In the genomic region with DNA sequence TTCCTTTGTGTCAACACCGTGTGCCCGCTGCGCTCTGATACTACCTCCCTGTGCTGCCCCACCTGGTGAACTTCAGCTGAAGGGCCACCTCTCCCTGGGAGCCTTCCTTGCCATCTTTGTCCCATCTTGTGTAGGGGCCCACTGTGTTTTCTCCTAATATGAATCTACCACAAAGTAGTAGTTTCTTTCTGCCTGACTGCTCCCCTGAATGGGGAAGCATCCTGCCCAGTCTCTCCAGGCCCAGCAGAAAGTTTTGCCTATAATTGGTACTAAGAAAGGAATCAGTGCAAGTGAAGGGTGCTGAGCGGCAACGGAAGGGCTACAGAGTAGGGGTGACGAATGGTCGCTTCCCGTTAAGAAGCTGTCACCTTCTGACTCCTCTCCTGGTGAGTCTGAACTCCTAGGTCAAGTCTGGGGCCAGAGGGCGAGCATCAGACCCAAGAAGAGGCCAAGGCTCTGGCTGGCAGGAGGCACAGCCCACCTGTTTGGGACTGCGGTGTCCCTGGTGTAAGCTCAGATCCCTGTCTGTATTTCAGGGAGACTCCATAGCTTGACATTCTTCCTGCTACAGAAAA, we compare ENCODE assay signal across 1 cellular context.
TF ChIP-seq lines count a peak whose summit lies in the region.

No MANE protein-coding gene starts in this region.

TF ChIP-seq in H1, 55 proteins besides CTCF, POLR2A, EP300 and RAD21 (continued from another document):
- TF ChIP-seq, protein P1, sequence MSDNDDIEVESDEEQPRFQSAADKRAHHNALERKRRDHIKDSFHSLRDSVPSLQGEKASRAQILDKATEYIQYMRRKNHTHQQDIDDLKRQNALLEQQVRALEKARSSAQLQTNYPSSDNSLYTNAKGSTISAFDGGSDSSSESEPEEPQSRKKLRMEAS (IDR thresholded peaks at IDR 0.05) = no peak
- no peak for TF ChIP-seq RNF2 (IDR thresholded peaks at IDR 0.05; ENCODE audit: borderline replicate concordance, low read depth, low read length, missing control alignments, poor library complexity, severe bottlenecking)
- no peak for TF ChIP-seq GTF2F1 (IDR thresholded peaks at IDR 0.05; ENCODE audit: borderline replicate concordance, low read depth, low read length)
- no peak for TF ChIP-seq HDAC2 (IDR thresholded peaks at IDR 0.05; ENCODE audit: borderline replicate concordance in 1 of 2, low read depth in 2 of 2, low read length in 2 of 2)
- no peak for TF ChIP-seq POLR2AphosphoS5 (IDR thresholded peaks at IDR 0.05; ENCODE audit: low read depth, low read length)
- no peak for TF ChIP-seq CTBP2 (IDR thresholded peaks at IDR 0.05; ENCODE audit: borderline replicate concordance, insufficient read depth, insufficient read length, low read length)
- no peak for TF ChIP-seq SIX5 (IDR thresholded peaks at IDR 0.05; ENCODE audit: low read depth, low read length)
- no peak for TF ChIP-seq POU5F1 (IDR thresholded peaks at IDR 0.05; ENCODE audit: low read depth, low read length)
- TF ChIP-seq GABPA (IDR thresholded peaks at IDR 0.05; ENCODE audit: borderline replicate concordance, insufficient read depth, low read length) = no peak
- no peak for TF ChIP-seq YY1 (IDR thresholded peaks at IDR 0.05; ENCODE audit: low read depth, low read length)
- no peak for TF ChIP-seq TBP (IDR thresholded peaks at IDR 0.05; ENCODE audit: low read depth, low read length)
- no peak for TF ChIP-seq FOSL1 (IDR thresholded peaks at IDR 0.05; ENCODE audit: insufficient read depth, low read depth, low read length)
- TF ChIP-seq SRF (IDR thresholded peaks at IDR 0.05; ENCODE audit: low read depth, low read length) = no peak
- TF ChIP-seq NRF1 (IDR thresholded peaks at IDR 0.05; ENCODE audit: low read depth, low read length) = no peak
